Comparison of ENCODE assay signal across 7 cellular contexts in the genomic region with DNA sequence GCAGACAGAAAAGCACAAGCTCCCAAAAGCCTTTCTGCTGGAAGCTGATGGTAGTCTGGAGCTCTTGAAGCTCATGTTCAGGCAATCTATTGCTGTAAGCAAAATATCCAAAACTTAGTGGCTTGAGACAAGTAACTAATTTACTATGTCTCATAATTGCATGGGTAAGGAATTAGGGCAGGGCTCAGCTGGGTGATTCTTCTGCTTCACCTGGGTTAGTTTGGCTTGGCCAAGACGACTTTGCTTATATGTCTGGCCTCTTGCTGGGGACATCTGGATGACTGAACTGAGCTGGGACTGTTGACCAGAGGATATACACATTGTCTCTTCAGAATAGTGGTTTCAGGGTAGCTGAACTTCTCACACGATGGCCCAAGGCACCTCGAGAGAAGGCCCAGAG.
"Had no signal": no experiment of that assay in that cellular context is flagged by ENCODE, and none has a peak within 500 bp of the region (broad histone marks: within the 10 kb centered on the region; RNA-seq: fewer than 3 reads in every experiment).

No MANE protein-coding gene starts in this region.

- H3K4me1 ChIP-seq: HAP-1 had no signal

- FAIRE-seq: HTR-8/SVneo had no signal

- ATAC-seq: HCT116 had no signal

- H3K36me3 ChIP-seq: HAP-1 had no signal

- H3K9me3 ChIP-seq: HAP-1 had no signal

- H3K4me3 ChIP-seq: HAP-1 had no signal

- DNase-seq: GOT3, H7, KBM-7 had no signal

- H3K4me1 Mint-ChIP-seq: IgD-negative memory B cell had no signal

- H3K4me3 Mint-ChIP-seq: IgD-negative memory B cell had no signal

- H3K27ac Mint-ChIP-seq: IgD-negative memory B cell had no signal
